ENCODE assay signal across 1 cellular context in the genomic region with DNA sequence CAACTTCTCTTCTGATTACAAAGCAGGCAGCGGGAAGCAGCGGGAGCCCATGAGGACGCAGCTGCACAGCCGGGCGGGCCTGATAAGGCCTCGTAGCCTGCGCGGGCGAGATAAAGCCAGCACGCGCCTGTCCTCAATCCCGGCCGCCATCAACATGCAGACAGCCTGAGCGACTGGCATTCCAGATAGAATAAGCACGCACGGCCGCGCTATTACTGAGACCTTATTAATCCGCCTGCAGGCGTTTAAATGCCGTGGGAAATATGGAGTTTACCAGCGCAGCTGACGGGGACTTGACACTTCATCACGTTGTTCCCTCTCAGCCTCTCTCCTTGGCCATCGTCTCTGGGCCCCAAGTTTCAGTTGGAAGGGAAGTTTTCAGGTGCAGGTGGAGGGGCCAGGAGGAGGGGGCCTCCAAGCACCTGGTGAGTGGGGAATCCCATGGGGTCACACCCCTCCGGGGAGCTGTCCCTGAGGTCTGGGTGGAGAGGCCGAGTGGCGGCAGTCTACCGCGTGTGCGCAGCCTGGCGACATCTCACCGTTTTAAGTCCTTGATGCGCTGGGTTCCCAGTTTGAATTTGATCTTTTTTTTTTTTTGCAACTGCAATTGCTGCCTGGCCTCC.
TF ChIP-seq lines count a peak whose summit lies in the region.

No MANE protein-coding gene starts in this region.

TF ChIP-seq in K562, 482 proteins besides CTCF, POLR2A, EP300 and RAD21 (continued from another document and continues in another):
- no peak for TF ChIP-seq CEBPG (CRISPR knock-in tag; IDR thresholded peaks at IDR 0.05)
- no peak for TF ChIP-seq CEBPG (tag; conservative IDR thresholded peaks at IDR 0.05 in 1 of 2, IDR thresholded peaks at IDR 0.05 in 1 of 2)
- no peak for TF ChIP-seq JUNB (CRISPR knock-in tag; conservative IDR thresholded peaks at IDR 0.05)
- peak in 1 of 2 experiments; percentile 73; a peak in 2 of 4 replicates for TF ChIP-seq KDM4B (IDR thresholded peaks at IDR 0.05; ENCODE audit: borderline replicate concordance in 2 of 2, low read depth in 1 of 2)
- TF ChIP-seq U2AF2 (optimal IDR thresholded peaks at IDR 0.05; ENCODE audit: low read depth, low read length), result no peak
- TF ChIP-seq KLF6 (CRISPR knock-in tag; IDR thresholded peaks at IDR 0.05; ENCODE audit: borderline replicate concordance), result peak; percentile 88
- TF ChIP-seq MED1 (CRISPR knock-in tag; IDR thresholded peaks at IDR 0.05; ENCODE audit: borderline replicate concordance), result no peak
- 0 out of 2 replicates have a peak, but pooled peaks have one; percentile 14 for TF ChIP-seq PHF8 (IDR thresholded peaks at IDR 0.05; ENCODE audit: borderline replicate concordance, low read length)
- peak; percentile 99 for TF ChIP-seq SOX6 (IDR thresholded peaks at IDR 0.05)
- TF ChIP-seq ZKSCAN8 (CRISPR knock-in tag; IDR thresholded peaks at IDR 0.05), result peak; percentile 97
- TF ChIP-seq, protein P1, sequence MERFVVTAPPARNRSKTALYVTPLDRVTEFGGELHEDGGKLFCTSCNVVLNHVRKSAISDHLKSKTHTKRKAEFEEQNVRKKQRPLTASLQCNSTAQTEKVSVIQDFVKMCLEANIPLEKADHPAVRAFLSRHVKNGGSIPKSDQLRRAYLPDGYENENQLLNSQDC (CRISPR knock-in tag; IDR thresholded peaks at IDR 0.05), result no peak
- TF ChIP-seq ZNF175 (CRISPR knock-in tag; IDR thresholded peaks at IDR 0.05; ENCODE audit: low read depth), result peak; percentile 99
- no peak for TF ChIP-seq SETDB1 (IDR thresholded peaks at IDR 0.05; ENCODE audit: low read length)
- no peak for TF ChIP-seq ZNF316 (IDR thresholded peaks at IDR 0.05)
- peak; percentile 98 for TF ChIP-seq DPF2 (IDR thresholded peaks at IDR 0.05)
- TF ChIP-seq CBX8 (IDR thresholded peaks at IDR 0.05; ENCODE audit: borderline replicate concordance, extremely low read depth, low read depth, low read length, poor library complexity, severe bottlenecking), result no peak
- TF ChIP-seq SRSF1 (IDR thresholded peaks at IDR 0.05; ENCODE audit: low read depth, low read length), result no peak
- TF ChIP-seq YY1 (IDR thresholded peaks at IDR 0.05; ENCODE audit: borderline replicate concordance in 1 of 3, control insufficient read depth in 1 of 3, extremely low read depth in 1 of 3, insufficient read depth in 3 of 3, insufficient read length in 1 of 3, insufficient replicate concordance in 2 of 3, low read depth in 1 of 3, low read length in 2 of 3), result peak; percentile 49 to 89 (median 83)
- TF ChIP-seq, protein P2, sequence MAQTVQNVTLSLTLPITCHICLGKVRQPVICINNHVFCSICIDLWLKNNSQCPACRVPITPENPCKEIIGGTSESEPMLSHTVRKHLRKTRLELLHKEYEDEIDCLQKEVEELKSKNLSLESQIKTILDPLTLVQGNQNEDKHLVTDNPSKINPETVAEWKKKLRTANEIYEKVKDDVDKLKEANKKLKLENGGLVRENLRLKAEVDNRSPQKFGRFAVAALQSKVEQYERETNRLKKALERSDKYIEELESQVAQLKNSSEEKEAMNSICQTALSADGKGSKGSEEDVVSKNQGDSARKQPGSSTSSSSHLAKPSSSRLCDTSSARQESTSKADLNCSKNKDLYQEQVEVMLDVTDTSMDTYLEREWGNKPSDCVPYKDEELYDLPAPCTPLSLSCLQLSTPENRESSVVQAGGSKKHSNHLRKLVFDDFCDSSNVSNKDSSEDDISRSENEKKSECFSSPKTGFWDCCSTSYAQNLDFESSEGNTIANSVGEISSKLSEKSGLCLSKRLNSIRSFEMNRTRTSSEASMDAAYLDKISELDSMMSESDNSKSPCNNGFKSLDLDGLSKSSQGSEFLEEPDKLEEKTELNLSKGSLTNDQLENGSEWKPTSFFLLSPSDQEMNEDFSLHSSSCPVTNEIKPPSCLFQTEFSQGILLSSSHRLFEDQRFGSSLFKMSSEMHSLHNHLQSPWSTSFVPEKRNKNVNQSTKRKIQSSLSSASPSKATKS (CRISPR knock-in tag; IDR thresholded peaks at IDR 0.05), result no peak
- TF ChIP-seq MTF1 (CRISPR knock-in tag; IDR thresholded peaks at IDR 0.05; ENCODE audit: borderline replicate concordance), result no peak
- TF ChIP-seq MAX (CRISPR knock-in tag; IDR thresholded peaks at IDR 0.05), result peak; percentile 99
- TF ChIP-seq ZNF830 (CRISPR knock-in tag; IDR thresholded peaks at IDR 0.05), result no peak
- no peak for TF ChIP-seq ZNF586 (CRISPR knock-in tag; conservative IDR thresholded peaks at IDR 0.05)
- peak; percentile 100 for TF ChIP-seq KLF16 (IDR thresholded peaks at IDR 0.05)
- TF ChIP-seq, protein P3, sequence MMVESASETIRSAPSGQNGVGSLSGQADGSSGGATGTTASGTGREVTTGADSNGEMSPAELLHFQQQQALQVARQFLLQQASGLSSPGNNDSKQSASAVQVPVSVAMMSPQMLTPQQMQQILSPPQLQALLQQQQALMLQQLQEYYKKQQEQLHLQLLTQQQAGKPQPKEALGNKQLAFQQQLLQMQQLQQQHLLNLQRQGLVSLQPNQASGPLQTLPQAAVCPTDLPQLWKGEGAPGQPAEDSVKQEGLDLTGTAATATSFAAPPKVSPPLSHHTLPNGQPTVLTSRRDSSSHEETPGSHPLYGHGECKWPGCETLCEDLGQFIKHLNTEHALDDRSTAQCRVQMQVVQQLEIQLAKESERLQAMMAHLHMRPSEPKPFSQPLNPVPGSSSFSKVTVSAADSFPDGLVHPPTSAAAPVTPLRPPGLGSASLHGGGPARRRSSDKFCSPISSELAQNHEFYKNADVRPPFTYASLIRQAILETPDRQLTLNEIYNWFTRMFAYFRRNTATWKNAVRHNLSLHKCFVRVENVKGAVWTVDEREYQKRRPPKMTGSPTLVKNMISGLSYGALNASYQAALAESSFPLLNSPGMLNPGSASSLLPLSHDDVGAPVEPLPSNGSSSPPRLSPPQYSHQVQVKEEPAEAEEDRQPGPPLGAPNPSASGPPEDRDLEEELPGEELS (CRISPR knock-in tag; IDR thresholded peaks at IDR 0.05; ENCODE audit: borderline replicate concordance), result 0 out of 2 replicates have a peak, but pooled peaks have one; percentile 68
- TF ChIP-seq, protein P4, sequence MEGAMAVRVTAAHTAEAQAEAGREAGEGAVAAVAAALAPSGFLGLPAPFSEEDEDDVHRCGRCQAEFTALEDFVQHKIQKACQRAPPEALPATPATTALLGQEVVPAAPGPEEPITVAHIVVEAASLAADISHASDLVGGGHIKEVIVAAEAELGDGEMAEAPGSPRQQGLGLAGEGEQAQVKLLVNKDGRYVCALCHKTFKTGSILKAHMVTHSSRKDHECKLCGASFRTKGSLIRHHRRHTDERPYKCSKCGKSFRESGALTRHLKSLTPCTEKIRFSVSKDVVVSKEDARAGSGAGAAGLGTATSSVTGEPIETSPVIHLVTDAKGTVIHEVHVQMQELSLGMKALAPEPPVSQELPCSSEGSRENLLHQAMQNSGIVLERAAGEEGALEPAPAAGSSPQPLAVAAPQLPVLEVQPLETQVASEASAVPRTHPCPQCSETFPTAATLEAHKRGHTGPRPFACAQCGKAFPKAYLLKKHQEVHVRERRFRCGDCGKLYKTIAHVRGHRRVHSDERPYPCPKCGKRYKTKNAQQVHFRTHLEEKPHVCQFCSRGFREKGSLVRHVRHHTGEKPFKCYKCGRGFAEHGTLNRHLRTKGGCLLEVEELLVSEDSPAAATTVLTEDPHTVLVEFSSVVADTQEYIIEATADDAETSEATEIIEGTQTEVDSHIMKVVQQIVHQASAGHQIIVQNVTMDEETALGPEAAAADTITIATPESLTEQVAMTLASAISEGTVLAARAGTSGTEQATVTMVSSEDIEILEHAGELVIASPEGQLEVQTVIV (CRISPR knock-in tag; IDR thresholded peaks at IDR 0.05; ENCODE audit: borderline replicate concordance), result no peak
- peak; percentile 99 for TF ChIP-seq TARDBP (IDR thresholded peaks at IDR 0.05)
- TF ChIP-seq MYC (IDR thresholded peaks at IDR 0.05; ENCODE audit: low read depth, low read length), result peak; percentile 98
- peak; percentile 64; the same call in 1 of the 2 replicates for TF ChIP-seq MYC (CRISPR knock-in tag; IDR thresholded peaks at IDR 0.05; ENCODE audit: borderline replicate concordance, low read depth)
- TF ChIP-seq DIDO1 (tag; IDR thresholded peaks at IDR 0.05; ENCODE audit: low read depth), result peak; percentile 79
- peak; percentile 49; the same call in 1 of the 2 replicates for TF ChIP-seq RFX7 (CRISPR knock-in tag; IDR thresholded peaks at IDR 0.05)
- TF ChIP-seq SAP30 (IDR thresholded peaks at IDR 0.05; ENCODE audit: borderline replicate concordance, insufficient read depth, low read depth, low read length, poor library complexity, severe bottlenecking), result peak; percentile 84
- 0 out of 2 replicates have a peak, but pooled peaks have one; percentile 23 for TF ChIP-seq ZNF253 (CRISPR knock-in tag; conservative IDR thresholded peaks at IDR 0.05)
- TF ChIP-seq CBX3 (IDR thresholded peaks at IDR 0.05; ENCODE audit: borderline replicate concordance in 1 of 2, low read length in 2 of 2), result peak in 1 of 2 experiments; percentile 92; a peak in 2 of 3 replicates
- TF ChIP-seq YBX1 (IDR thresholded peaks at IDR 0.05), result no peak
- peak; percentile 82 for TF ChIP-seq ZNF354B (CRISPR knock-in tag; IDR thresholded peaks at IDR 0.05)
- peak; percentile 100 for TF ChIP-seq HES1 (IDR thresholded peaks at IDR 0.05; ENCODE audit: low read depth)
- TF ChIP-seq HNRNPH1 (optimal IDR thresholded peaks at IDR 0.05; ENCODE audit: low read depth, low read length), result no peak
- TF ChIP-seq MAFF (IDR thresholded peaks at IDR 0.05; ENCODE audit: low read length), result no peak
- peak; percentile 96 for TF ChIP-seq SMAD3 (CRISPR knock-in tag; conservative IDR thresholded peaks at IDR 0.05)
- TF ChIP-seq, protein P5, sequence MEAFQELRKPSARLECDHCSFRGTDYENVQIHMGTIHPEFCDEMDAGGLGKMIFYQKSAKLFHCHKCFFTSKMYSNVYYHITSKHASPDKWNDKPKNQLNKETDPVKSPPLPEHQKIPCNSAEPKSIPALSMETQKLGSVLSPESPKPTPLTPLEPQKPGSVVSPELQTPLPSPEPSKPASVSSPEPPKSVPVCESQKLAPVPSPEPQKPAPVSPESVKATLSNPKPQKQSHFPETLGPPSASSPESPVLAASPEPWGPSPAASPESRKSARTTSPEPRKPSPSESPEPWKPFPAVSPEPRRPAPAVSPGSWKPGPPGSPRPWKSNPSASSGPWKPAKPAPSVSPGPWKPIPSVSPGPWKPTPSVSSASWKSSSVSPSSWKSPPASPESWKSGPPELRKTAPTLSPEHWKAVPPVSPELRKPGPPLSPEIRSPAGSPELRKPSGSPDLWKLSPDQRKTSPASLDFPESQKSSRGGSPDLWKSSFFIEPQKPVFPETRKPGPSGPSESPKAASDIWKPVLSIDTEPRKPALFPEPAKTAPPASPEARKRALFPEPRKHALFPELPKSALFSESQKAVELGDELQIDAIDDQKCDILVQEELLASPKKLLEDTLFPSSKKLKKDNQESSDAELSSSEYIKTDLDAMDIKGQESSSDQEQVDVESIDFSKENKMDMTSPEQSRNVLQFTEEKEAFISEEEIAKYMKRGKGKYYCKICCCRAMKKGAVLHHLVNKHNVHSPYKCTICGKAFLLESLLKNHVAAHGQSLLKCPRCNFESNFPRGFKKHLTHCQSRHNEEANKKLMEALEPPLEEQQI (IDR thresholded peaks at IDR 0.05), result peak; percentile 99
- TF ChIP-seq BDP1 (IDR thresholded peaks at IDR 0.05; ENCODE audit: insufficient read depth, insufficient read length), result no peak
- TF ChIP-seq DMBX1 (CRISPR knock-in tag; IDR thresholded peaks at IDR 0.05; ENCODE audit: borderline replicate concordance), result peak; percentile 99
- TF ChIP-seq ZBTB49 (CRISPR knock-in tag; IDR thresholded peaks at IDR 0.05; ENCODE audit: borderline replicate concordance), result no peak
- peak; percentile 23; the same call in 1 of the 2 replicates for TF ChIP-seq PBX2 (CRISPR knock-in tag; IDR thresholded peaks at IDR 0.05; ENCODE audit: low read depth)
- TF ChIP-seq PBX2 (tag; conservative IDR thresholded peaks at IDR 0.05; ENCODE audit: low read depth), result peak; percentile 91
- peak; percentile 88 for TF ChIP-seq TOE1 (IDR thresholded peaks at IDR 0.05; ENCODE audit: borderline replicate concordance)
- TF ChIP-seq TOE1 (CRISPR knock-in tag; IDR thresholded peaks at IDR 0.05; ENCODE audit: borderline replicate concordance, low read depth), result 0 out of 2 replicates have a peak, but pooled peaks have one; percentile 75
- peak; percentile 98 for TF ChIP-seq ERF (CRISPR knock-in tag; IDR thresholded peaks at IDR 0.05)
